ENCODE assay signal across 1 cellular context in genomic region chr16:57961538-57961937, GRCh38.
TF ChIP-seq lines count a peak whose summit lies in the region.

No MANE protein-coding gene starts in this region.

TF ChIP-seq in K562, 482 proteins besides CTCF, POLR2A, EP300 and RAD21:
- peak; percentile 98 for TF ChIP-seq ZNF24 (IDR thresholded peaks at IDR 0.05)
- TF ChIP-seq ZNF133 (CRISPR knock-in tag; IDR thresholded peaks at IDR 0.05) = no peak
- 0 out of 2 replicates have a peak, but pooled peaks have one; percentile 13 for TF ChIP-seq ZNF316 (IDR thresholded peaks at IDR 0.05)
TF ChIP-seq in K562: peak in this region for 2.
